2 cellular contexts compared by ENCODE assay signal in the genomic region with DNA sequence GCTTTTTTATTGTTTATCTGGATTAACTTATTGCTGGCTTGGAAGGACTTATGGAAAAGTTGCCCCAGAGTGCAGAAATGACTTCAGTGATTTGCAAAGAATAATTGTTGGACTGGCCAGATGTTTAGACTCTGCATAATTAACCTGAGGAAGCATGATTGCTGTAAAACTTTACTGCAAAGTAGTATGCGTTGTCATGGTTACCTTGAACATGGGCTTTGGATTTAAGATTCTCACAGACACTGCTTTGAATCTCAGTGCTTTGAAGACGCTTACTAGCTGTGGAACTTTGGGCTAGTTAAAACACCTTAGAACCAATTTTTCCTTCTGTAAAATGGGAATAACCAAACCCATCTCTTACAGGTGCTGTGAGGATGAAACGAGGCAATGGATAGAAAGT.
TF ChIP-seq lines count a peak whose summit lies in the region.

No MANE protein-coding gene starts in this region.

TF ChIP-seq in HepG2, 621 proteins besides CTCF, POLR2A, EP300 and RAD21:
- no peak for TF ChIP-seq RXRB (CRISPR knock-in tag; IDR thresholded peaks at IDR 0.05; ENCODE audit: borderline replicate concordance)
- peak; percentile 29; the same call in 1 of the 2 replicates for TF ChIP-seq RFX1 (IDR thresholded peaks at IDR 0.05)

TF ChIP-seq in K562, 482 proteins besides CTCF, POLR2A, EP300 and RAD21:
- TF ChIP-seq RFX1 (IDR thresholded peaks at IDR 0.05) (peak; percentile 77), DACH1 (IDR thresholded peaks at IDR 0.05; ENCODE audit: partially characterized antibody) (no peak)
